In the genomic region with DNA sequence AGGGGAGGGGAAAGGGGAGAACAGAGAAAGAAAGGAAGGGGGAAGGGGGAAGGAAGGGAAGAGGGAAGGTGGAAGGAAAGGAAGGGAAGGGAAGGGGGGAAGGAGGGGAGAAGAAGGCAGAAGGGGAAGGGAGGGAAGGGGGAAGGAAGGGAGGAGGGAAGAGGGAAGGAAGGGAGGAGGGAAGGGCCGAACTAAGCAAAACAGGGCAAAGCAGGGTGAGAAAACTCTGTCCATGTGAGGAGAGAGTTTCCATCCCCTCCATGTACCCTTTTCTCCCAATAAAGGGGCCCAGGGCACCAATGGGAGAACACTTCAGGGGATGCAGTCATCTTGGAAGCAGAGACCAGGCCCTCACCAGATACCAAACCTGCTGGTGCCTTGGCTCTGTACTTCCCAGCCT, we compare ENCODE assay signal across 28 cellular contexts.
"Had no signal": no experiment of that assay in that cellular context is flagged by ENCODE, and none has a peak within 500 bp of the region (broad histone marks: within the 10 kb centered on the region; RNA-seq: fewer than 3 reads in every experiment).

No MANE protein-coding gene starts in this region.

- DNase-seq: colonic mucosa; cortex of kidney; dermis blood vessel endothelial cell; dorsolateral prefrontal cortex; effector CD4-positive, alpha-beta T cell; effector CD8-positive, alpha-beta T cell; effector memory CD4-positive, alpha-beta T cell; endodermal cell; erythroblast; esophagus squamous epithelium; foreskin fibroblast; foreskin keratinocyte; foreskin melanocyte; gastrocnemius medialis; glutamatergic neuron; head of caudate nucleus; heart left ventricle; heart right ventricle had no signal

- H3K9me3 Mint-ChIP-seq: dendritic cell treated with granulocyte-macrophage colony-stimulating factor and Interleukin-4, amounts not matched to agents 40 ng/mL and 50 ng/mL, for 4 days; endodermal cell had no signal

- H3K4me3 ChIP-seq: colonic mucosa, coronary artery, dorsolateral prefrontal cortex, esophagus muscularis mucosa, esophagus squamous epithelium, gastrocnemius medialis, gastroesophageal sphincter, heart left ventricle, heart right ventricle had no signal

- H3K27ac ChIP-seq: colonic mucosa, coronary artery, dorsolateral prefrontal cortex, epithelial cell of prostate, esophagus muscularis mucosa, esophagus squamous epithelium, foreskin keratinocyte, gastrocnemius medialis, gastroesophageal sphincter, heart left ventricle, heart right ventricle had no signal

- FAIRE-seq: colon, endometrium, endothelial cell of umbilical vein, frontal cortex had no signal

- H3K4me1 ChIP-seq: colonic mucosa, esophagus muscularis mucosa, esophagus squamous epithelium, foreskin keratinocyte, gastrocnemius medialis, gastroesophageal sphincter, heart left ventricle, heart right ventricle had no signal

- H3K9me3 ChIP-seq: colonic mucosa, esophagus muscularis mucosa, esophagus squamous epithelium, gastrocnemius medialis, gastroesophageal sphincter, heart left ventricle, heart right ventricle had no signal

- H3K4me3 Mint-ChIP-seq: dendritic cell treated with granulocyte-macrophage colony-stimulating factor and Interleukin-4, amounts not matched to agents 40 ng/mL and 50 ng/mL, for 4 days; endodermal cell had no signal

- H3K27me3 ChIP-seq: colonic mucosa, esophagus muscularis mucosa, esophagus squamous epithelium, gastroesophageal sphincter, heart left ventricle, heart right ventricle had no signal

- ATAC-seq: esophagus mucosa, foreskin keratinocyte, gastrocnemius medialis, gastroesophageal sphincter, heart left ventricle, heart right ventricle had no signal

- H3K27ac Mint-ChIP-seq: dendritic cell treated with granulocyte-macrophage colony-stimulating factor and Interleukin-4, amounts not matched to agents 40 ng/mL and 50 ng/mL, for 4 days; endodermal cell had no signal

- H3K36me3 ChIP-seq: colonic mucosa, esophagus muscularis mucosa, esophagus squamous epithelium, gastrocnemius medialis, gastroesophageal sphincter, heart left ventricle, heart right ventricle had no signal
